In the genomic region with DNA sequence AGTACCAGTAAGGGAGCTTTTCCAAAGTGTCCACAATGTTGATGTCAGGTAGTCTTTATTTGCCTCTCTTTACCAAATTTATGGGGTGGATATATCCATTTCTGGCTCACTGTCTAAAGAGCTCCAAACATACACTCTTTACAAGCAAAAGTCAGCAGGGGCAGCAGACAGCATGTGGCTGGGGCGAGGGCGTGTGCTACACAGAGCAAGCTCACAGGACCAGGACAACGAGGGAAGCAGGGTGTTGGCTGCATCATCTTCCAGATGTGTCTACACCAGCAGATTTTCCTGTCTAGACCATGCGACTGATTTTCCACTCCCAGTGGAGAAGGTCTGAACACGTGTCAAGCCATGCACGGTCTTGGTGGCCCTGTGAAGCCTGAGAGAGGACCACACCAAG, we compare ENCODE assay signal across 33 cellular contexts.
"Had no signal": no experiment of that assay in that cellular context is flagged by ENCODE, and none has a peak within 500 bp of the region (broad histone marks: within the 10 kb centered on the region; RNA-seq: fewer than 3 reads in every experiment).

No MANE protein-coding gene starts in this region.

- H3K4me3 Mint-ChIP-seq: activated B cell treated with CpG ODN at 0.5 μM for 24 hours; activated CD8-positive, alpha-beta T cell treated with anti-CD3 and anti-CD28 coated beads for 36 hours; activated naive CD4-positive, alpha-beta T cell treated with anti-CD3 and anti-CD28 coated beads, Interleukin-2, amount 10 ng/mL, durations not matched to agents 7 days and 5 days; activated naive CD8-positive, alpha-beta T cell treated with anti-CD3 and anti-CD28 coated beads, Interleukin-2, amount 10 ng/mL, durations not matched to agents 7 days and 5 days; activated T-cell treated with anti-CD3 and anti-CD28 coated beads, Interleukin-2, amount 50 U/mL, for 4 hours; activated T-helper 17 cell treated with anti-CD3 and anti-CD28 coated beads, Interleukin-2, amount 50 U/mL, for 72 hours; brain; dendritic cell treated with granulocyte-macrophage colony-stimulating factor and Interleukin-4, amounts not matched to agents 40 ng/mL and 50 ng/mL, for 4 days; T-helper 17 cell; T-helper 2 cell treated with Interferon-gamma antibody and Interleukin-4, amounts not matched to agents 5 μg/mL and 100 μg/mL, for 36 hours had no signal

- H3K27ac ChIP-seq: ascending aorta, breast epithelium, cardiac muscle cell, dorsolateral prefrontal cortex, esophagus muscularis mucosa, gastroesophageal sphincter, WERI-Rb-1 had no signal

- H3K4me1 Mint-ChIP-seq: activated B cell treated with CpG ODN at 0.5 μM for 24 hours; activated naive CD4-positive, alpha-beta T cell treated with anti-CD3 and anti-CD28 coated beads, Interleukin-2, amount 10 ng/mL, durations not matched to agents 7 days and 5 days; activated naive CD8-positive, alpha-beta T cell treated with anti-CD3 and anti-CD28 coated beads, Interleukin-2, amount 10 ng/mL, durations not matched to agents 7 days and 5 days; activated T-helper 17 cell treated with anti-CD3 and anti-CD28 coated beads, Interleukin-2, amount 50 U/mL, for 72 hours had no signal

- H3K27me3 Mint-ChIP-seq: activated B cell treated with CpG ODN at 0.5 μM for 24 hours; dendritic cell treated with granulocyte-macrophage colony-stimulating factor and Interleukin-4, amounts not matched to agents 40 ng/mL and 50 ng/mL, for 4 days had no signal

- H3K36me3 ChIP-seq: ascending aorta, breast epithelium, cardiac muscle cell, esophagus muscularis mucosa, gastroesophageal sphincter, WERI-Rb-1 had no signal

- H3K27me3 ChIP-seq: ascending aorta, breast epithelium, esophagus muscularis mucosa, gastroesophageal sphincter had no signal

- H3K27ac Mint-ChIP-seq: activated B cell treated with CpG ODN at 0.5 μM for 24 hours; activated CD8-positive, alpha-beta T cell treated with anti-CD3 and anti-CD28 coated beads for 36 hours; activated naive CD4-positive, alpha-beta T cell treated with anti-CD3 and anti-CD28 coated beads, Interleukin-2, amount 10 ng/mL, durations not matched to agents 7 days and 5 days; activated naive CD4-positive, alpha-beta T cell treated with anti-CD3 and anti-CD28 coated beads, Interleukin-2, amount 50 U/mL, for 72 hours; activated naive CD8-positive, alpha-beta T cell treated with anti-CD3 and anti-CD28 coated beads, Interleukin-2, amount 10 ng/mL, durations not matched to agents 7 days and 5 days; activated T-helper 17 cell treated with anti-CD3 and anti-CD28 coated beads, Interleukin-2, amount 50 U/mL, for 72 hours; dendritic cell treated with granulocyte-macrophage colony-stimulating factor and Interleukin-4, amounts not matched to agents 40 ng/mL and 50 ng/mL, for 4 days; T-helper 17 cell; T-helper 2 cell treated with Interferon-gamma antibody and Interleukin-4, amounts not matched to agents 5 μg/mL and 100 μg/mL, for 36 hours had no signal

- DNase-seq: activated B cell treated with CpG ODN at 0.5 μM for 24 hours; activated CD4-positive, alpha-beta T cell treated with anti-CD3 and anti-CD28 coated beads for 48 hours; activated CD4-positive, alpha-beta T cell treated with anti-CD3 and anti-CD28 coated beads, Interleukin-2, amount 50 U/mL, for 1 hour; activated CD4-positive, alpha-beta T cell treated with anti-CD3 and anti-CD28 coated beads, Interleukin-2, amount 50 U/mL, for 48 hours; activated CD8-positive, alpha-beta memory T cell treated with anti-CD3 and anti-CD28 coated beads for 24 hours; activated CD8-positive, alpha-beta T cell treated with anti-CD3 and anti-CD28 coated beads for 36 hours; activated gamma-delta T cell; activated naive CD4-positive, alpha-beta T cell; activated naive CD4-positive, alpha-beta T cell treated with anti-CD3 and anti-CD28 coated beads, Interleukin-2, amount 10 ng/mL, durations not matched to agents 7 days and 5 days; activated naive CD8-positive, alpha-beta T cell treated with anti-CD3 and anti-CD28 coated beads, Interleukin-2, amount 10 ng/mL, durations not matched to agents 7 days and 5 days; activated T-cell treated with anti-CD3 and anti-CD28 coated beads, Interleukin-2, amount 50 U/mL, for 4 hours; central memory CD4-positive, alpha-beta T cell; cerebellar nuclear complex; dorsolateral prefrontal cortex; effector memory CD4-positive, alpha-beta T cell; erythroblast; foreskin melanocyte; SW 1271; T-helper 1 cell; T-helper 17 cell; T1000; WERI-Rb-1 had no signal

- H3K36me3 Mint-ChIP-seq: activated naive CD4-positive, alpha-beta T cell treated with anti-CD3 and anti-CD28 coated beads, Interleukin-2, amount 10 ng/mL, durations not matched to agents 7 days and 5 days; activated naive CD4-positive, alpha-beta T cell treated with anti-CD3 and anti-CD28 coated beads, Interleukin-2, amount 50 U/mL, for 72 hours; activated naive CD8-positive, alpha-beta T cell treated with anti-CD3 and anti-CD28 coated beads, Interleukin-2, amount 10 ng/mL, durations not matched to agents 7 days and 5 days; brain had no signal

- H3K9me3 ChIP-seq: ascending aorta, breast epithelium, esophagus muscularis mucosa, gastroesophageal sphincter had no signal

- H3K4me3 ChIP-seq: ascending aorta, breast epithelium, cardiac muscle cell, coronary artery, dorsolateral prefrontal cortex, esophagus muscularis mucosa, gastroesophageal sphincter had no signal

- H3K4me1 ChIP-seq: breast epithelium had no signal

- H3K9me3 Mint-ChIP-seq: activated B cell treated with CpG ODN at 0.5 μM for 24 hours; activated CD8-positive, alpha-beta T cell treated with anti-CD3 and anti-CD28 coated beads for 36 hours; activated naive CD4-positive, alpha-beta T cell treated with anti-CD3 and anti-CD28 coated beads, Interleukin-2, amount 10 ng/mL, durations not matched to agents 7 days and 5 days; activated naive CD4-positive, alpha-beta T cell treated with anti-CD3 and anti-CD28 coated beads, Interleukin-2, amount 50 U/mL, for 72 hours; activated naive CD8-positive, alpha-beta T cell treated with anti-CD3 and anti-CD28 coated beads, Interleukin-2, amount 10 ng/mL, durations not matched to agents 7 days and 5 days; activated T-cell treated with anti-CD3 and anti-CD28 coated beads, Interleukin-2, amount 50 U/mL, for 4 hours; activated T-helper 17 cell treated with anti-CD3 and anti-CD28 coated beads, Interleukin-2, amount 50 U/mL, for 72 hours; dendritic cell treated with granulocyte-macrophage colony-stimulating factor and Interleukin-4, amounts not matched to agents 40 ng/mL and 50 ng/mL, for 4 days; T-helper 2 cell treated with Interferon-gamma antibody and Interleukin-4, amounts not matched to agents 5 μg/mL and 100 μg/mL, for 36 hours had no signal
